In the genomic region with DNA sequence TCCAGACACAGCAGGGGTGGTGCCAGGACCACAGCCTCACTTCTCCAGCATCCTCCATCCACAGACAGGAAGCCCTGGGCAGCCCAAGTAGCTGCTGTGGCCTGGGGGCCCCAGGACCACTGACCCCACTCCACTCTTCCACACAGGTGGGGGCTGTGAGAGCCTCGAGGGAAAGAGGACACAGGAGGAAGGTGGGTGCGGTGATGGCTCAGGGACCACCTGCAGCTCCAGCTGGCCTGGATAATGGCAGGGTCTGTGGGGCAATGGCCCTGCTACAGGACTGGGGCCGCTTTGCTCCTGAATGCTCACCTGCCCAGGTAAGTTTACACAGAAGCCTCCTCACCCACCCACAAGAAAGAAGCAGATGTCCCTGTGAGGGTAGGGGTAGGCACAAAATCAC, we compare ENCODE assay signal across 23 cellular contexts. TPM values are rescaled to one million over a fixed set of nuclear protein-coding genes. Genes with fewer than 3 reads are reported as not detected.
DNase-seq lines count a peak whose midpoint lies in the region; ATAC-seq and TF ChIP-seq lines count a peak whose summit lies in the region.
"Had no signal": no experiment of that assay in that cellular context is flagged by ENCODE, and none has a peak within 500 bp of the region (broad histone marks: within the 10 kb centered on the region; RNA-seq: fewer than 3 reads in every experiment).

No MANE protein-coding gene starts in this region.

- H3K18ac ChIP-seq in H9 (ENCODE audit: insufficient read length, low read depth, low read length) = no peak overlapping the region

- no peak overlapping the region for H2BK20ac ChIP-seq in H9 (ENCODE audit: low read depth, low read length, poor library complexity, severe bottlenecking)

- H3K9me3 ChIP-seq in H9 (ENCODE audit: control insufficient read depth, low read depth, low read length) = no peaks in the 10 kb centered on the region
- no peaks in the 10 kb centered on the region for H3K9me3 ChIP-seq in colonic mucosa
- H3K9me3 ChIP-seq: Caco-2 had no signal

- peaks cover 23% of the 10 kb centered on the region for H3K27me3 Mint-ChIP-seq in H9 (ENCODE audit: low read depth)

- no peaks in the 10 kb centered on the region for H3K36me3 ChIP-seq in colonic mucosa

- no peak overlapping the region for H2BK5ac ChIP-seq in H9 (ENCODE audit: insufficient read length, low read length)

- ATAC-seq in left colon = no peak
- ATAC-seq: CD8-positive, alpha-beta T cell; GM12878; HCT116 had no signal

- H3K79me1 ChIP-seq in H9 (ENCODE audit: insufficient read depth, low read depth, low read length, poor library complexity, severe bottlenecking) = no peaks in the 10 kb centered on the region

- no peak overlapping the region for H3T11ph ChIP-seq in H9 (ENCODE audit: low read length)

- H2BK15ac ChIP-seq in H9 (ENCODE audit: low read depth, low read length) = no peak overlapping the region

- no peak overlapping the region for H4K5ac ChIP-seq in H9 (ENCODE audit: insufficient read length, low read depth, low read length)

- no peak overlapping the region for H3K23ac ChIP-seq in H9 (ENCODE audit: insufficient read length, low read depth, low read length)

- H3K27ac ChIP-seq in H9 (ENCODE audit: insufficient read length, low read depth, low read length) (no peak overlapping the region), colonic mucosa (no peak overlapping the region)
- H3K27ac ChIP-seq: GM23248 had no signal

- DNase-seq in D341Med (ENCODE audit: low spot score) = peak; percentile 21
- DNase-seq in NCI-H146 (lab: John Stamatoyannopoulos, UW) = peak; percentile 61
- DNase-seq in iPS-NIHi11 (ENCODE audit: low spot score) = peak; percentile 4
- peak; percentile 35 for DNase-seq in ureter (ENCODE audit: low spot score)
- no peak for DNase-seq in left colon
- DNase-seq in H9 = no peak
- DNase-seq in colonic mucosa = no peak
- DNase-seq: C1 segment of cervical spinal cord; Caco-2; CD4-positive, CD25-positive, alpha-beta regulatory T cell; CD8-positive, alpha-beta T cell; DMS 273 treated with DMSO at 0.1 percent for 48 hours; DMS79; EL; GDM1; GM23248; H7; HFFc6 had no signal

- H2AK5ac ChIP-seq in H9 (ENCODE audit: insufficient read length, low read length) = no peak overlapping the region

- H3K9ac ChIP-seq in H9 (ENCODE audit: extremely low read depth, insufficient read length, low read length) (no peak overlapping the region), colonic mucosa (ENCODE audit: low read depth in 2 of 2, low read length in 2 of 2) (no peak overlapping the region)
- H3K9ac ChIP-seq: GM23248 had no signal

- no peak overlapping the region for H2BK120ac ChIP-seq in H9 (ENCODE audit: low read depth, low read length, poor library complexity, severe bottlenecking)

- H3K27me3 ChIP-seq in H9 (ENCODE audit: insufficient read depth, low read length) (no peaks in the 10 kb centered on the region), colonic mucosa (no peaks in the 10 kb centered on the region)

- no peak overlapping the region for H3K56ac ChIP-seq in H9 (ENCODE audit: insufficient read length, low read depth, low read length)

- H3K27ac Mint-ChIP-seq in H9 = no peak overlapping the region
- H3K27ac Mint-ChIP-seq: CD8-positive, alpha-beta T cell; HFFc6 had no signal

- TF ChIP-seq CTCF in H9 (conservative IDR thresholded peaks at IDR 0.05) (no peak), colonic mucosa (IDR thresholded peaks at IDR 0.05) (no peak)

- no peak overlapping the region for H3K4me3 ChIP-seq in colonic mucosa
- H3K4me3 ChIP-seq: GM12878, GM23248 had no signal

- no peak overlapping the region for H3K4ac ChIP-seq in H9 (ENCODE audit: low read depth, low read length)

- no peak overlapping the region for H4K8ac ChIP-seq in H9 (replicated peaks; ENCODE audit: insufficient read length, low read depth, low read length)

- H3K4me3 Mint-ChIP-seq in H9 = no peak overlapping the region
- H3K4me3 Mint-ChIP-seq: CD4-positive, CD25-positive, alpha-beta regulatory T cell; CD8-positive, alpha-beta T cell; HFFc6 had no signal

- H3K23me2 ChIP-seq in H9 (ENCODE audit: insufficient read length, low read depth, low read length, poor library complexity, severe bottlenecking) = no peaks in the 10 kb centered on the region

- no peaks in the 10 kb centered on the region for H4K20me1 ChIP-seq in H9 (ENCODE audit: control insufficient read depth, insufficient read depth, insufficient read length)

- H3K4me1 ChIP-seq in H9 (ENCODE audit: insufficient read depth, low read length) (no peaks in the 10 kb centered on the region), colonic mucosa (no peaks in the 10 kb centered on the region)
- H3K4me1 ChIP-seq: Caco-2 had no signal

- H2BK12ac ChIP-seq in H9 (ENCODE audit: insufficient read length, low read depth, low read length) = no peak overlapping the region

- H3K36me3 Mint-ChIP-seq in H9 (ENCODE audit: insufficient read depth in 1 of 3, low read depth in 3 of 3) = no peaks in the 10 kb centered on the region
- H3K36me3 Mint-ChIP-seq: CD4-positive, CD25-positive, alpha-beta regulatory T cell; CD8-positive, alpha-beta T cell had no signal

- no peak overlapping the region for H2AFZ ChIP-seq in H9 (ENCODE audit: low read length)
- H2AFZ ChIP-seq: GM23248 had no signal

- H3K14ac ChIP-seq in H9 (ENCODE audit: insufficient read depth, low read length) = no peak overlapping the region

- H3K79me2 ChIP-seq in H9 (ENCODE audit: insufficient read depth, low read length) = no peaks in the 10 kb centered on the region

- peaks cover 8 to 22% of the 10 kb centered on the region in 2 experiments for H3K4me1 Mint-ChIP-seq in H9
- H3K4me1 Mint-ChIP-seq: CD4-positive, CD25-positive, alpha-beta regulatory T cell had no signal

- intact Hi-C loops in left colon (cut with DNase I, micrococcal nuclease) = no loop called here
- intact Hi-C loops in colonic mucosa (cut with DNase I) = no loop called here

- no peak overlapping the region for H4K91ac ChIP-seq in H9 (ENCODE audit: insufficient read length, low read depth, low read length)

- WGBS in H9 (ENCODE audit: extremely low coverage, insufficient read length, low lambda C conversion rate) = no CpG with 5 or more reads among the region's 3 CpGs

- no peak overlapping the region for H3K4me2 ChIP-seq in H9 (ENCODE audit: insufficient read depth, insufficient read length, low read length)

- no peaks in the 10 kb centered on the region for H3K9me3 Mint-ChIP-seq in H9
- H3K9me3 Mint-ChIP-seq: CD8-positive, alpha-beta T cell; HFFc6 had no signal

RNA-seq across cellular contexts. Expression of a gene that starts 18.3 kb away (rescaled TPM):
- total RNA-seq in ureter (not detected), left colon (not detected), H9 (2021) (not detected in 2 replicates), colonic mucosa (not detected)
- total RNA-seq: A172; A673; Caco-2; CD4-positive, CD25-positive, alpha-beta regulatory T cell; CD8-positive, alpha-beta T cell; GM12878; GM23248; H1; H7; HFFc6 had no signal

Comparison
In these comparisons a context has a peak if more than half of its experiments do, and no peak if none do; other contexts are left out.
1. DNase-seq: peak in D341Med (single experiment), NCI-H146 (single experiment), iPS-NIHi11 (single experiment) and ureter (single experiment); none in left colon (0 of 2), H9 (single experiment) and colonic mucosa (single experiment).